ENCODE assay signal across 20 cellular contexts in the genomic region with DNA sequence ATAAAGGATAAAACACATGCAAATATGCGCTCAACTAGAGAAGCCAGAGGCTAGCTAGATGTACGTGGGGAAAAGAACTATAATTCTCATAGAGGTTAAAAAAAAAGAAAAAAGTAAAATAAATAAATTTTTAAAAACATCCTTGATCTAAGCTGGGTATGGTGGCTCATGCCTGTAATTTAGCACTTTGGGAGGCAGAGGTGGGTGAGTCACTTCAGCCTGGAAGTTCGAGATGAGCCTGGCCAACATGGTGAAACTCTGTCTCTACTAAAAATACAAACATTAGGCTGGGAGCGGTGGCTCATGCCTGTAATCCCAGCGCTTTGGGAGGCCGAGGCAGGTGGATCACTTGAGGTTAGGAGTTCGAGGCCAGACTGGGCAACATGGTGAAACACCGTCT.
"Had no signal": no experiment of that assay in that cellular context is flagged by ENCODE, and none has a peak within 500 bp of the region (broad histone marks: within the 10 kb centered on the region; RNA-seq: fewer than 3 reads in every experiment).

No MANE protein-coding gene starts in this region.

- DNase-seq: KBM-7, NCI-H1092, NCI-H1105 treated with DMSO at 0.1 percent for 48 hours, NCI-H1417 treated with DMSO at 0.1 percent for 48 hours, NCI-H146, NCI-H1694 treated with DMSO at 0.1 percent for 48 hours, NCI-H1930, NCI-H2081, NCI-H2171, NCI-H226, NCI-H446, NCI-H510A, NCI-H524 treated with DMSO at 0.1 percent for 48 hours, NCI-H69, NCI-H774, Right ventricle myocardium superior, RPMI8226, SIG-M5 had no signal

- H3K27ac ChIP-seq: SJSA1, SK-N-MC had no signal

- H3K36me3 ChIP-seq: SJSA1 had no signal

- H3K4me1 ChIP-seq: SJSA1 had no signal

- H3K9me3 ChIP-seq: SJSA1 had no signal

- H3K4me3 ChIP-seq: SJSA1, SK-N-MC had no signal
